Comparison of ENCODE assay signal across 1 cellular context in genomic region chr3:132284006-132284405, GRCh38.
TF ChIP-seq lines count a peak whose summit lies in the region.

No MANE protein-coding gene starts in this region.

TF ChIP-seq in WTC11, 78 proteins besides CTCF, POLR2A, EP300 and RAD21 (continued from another document):
- TF ChIP-seq ZMAT4 (CRISPR knock-in tag; IDR thresholded peaks at IDR 0.05): no peak
- TF ChIP-seq AFF4 (CRISPR knock-in tag; IDR thresholded peaks at IDR 0.05; ENCODE audit: borderline replicate concordance): no peak
